Comparison of ENCODE assay signal across 9 cellular contexts in the genomic region with DNA sequence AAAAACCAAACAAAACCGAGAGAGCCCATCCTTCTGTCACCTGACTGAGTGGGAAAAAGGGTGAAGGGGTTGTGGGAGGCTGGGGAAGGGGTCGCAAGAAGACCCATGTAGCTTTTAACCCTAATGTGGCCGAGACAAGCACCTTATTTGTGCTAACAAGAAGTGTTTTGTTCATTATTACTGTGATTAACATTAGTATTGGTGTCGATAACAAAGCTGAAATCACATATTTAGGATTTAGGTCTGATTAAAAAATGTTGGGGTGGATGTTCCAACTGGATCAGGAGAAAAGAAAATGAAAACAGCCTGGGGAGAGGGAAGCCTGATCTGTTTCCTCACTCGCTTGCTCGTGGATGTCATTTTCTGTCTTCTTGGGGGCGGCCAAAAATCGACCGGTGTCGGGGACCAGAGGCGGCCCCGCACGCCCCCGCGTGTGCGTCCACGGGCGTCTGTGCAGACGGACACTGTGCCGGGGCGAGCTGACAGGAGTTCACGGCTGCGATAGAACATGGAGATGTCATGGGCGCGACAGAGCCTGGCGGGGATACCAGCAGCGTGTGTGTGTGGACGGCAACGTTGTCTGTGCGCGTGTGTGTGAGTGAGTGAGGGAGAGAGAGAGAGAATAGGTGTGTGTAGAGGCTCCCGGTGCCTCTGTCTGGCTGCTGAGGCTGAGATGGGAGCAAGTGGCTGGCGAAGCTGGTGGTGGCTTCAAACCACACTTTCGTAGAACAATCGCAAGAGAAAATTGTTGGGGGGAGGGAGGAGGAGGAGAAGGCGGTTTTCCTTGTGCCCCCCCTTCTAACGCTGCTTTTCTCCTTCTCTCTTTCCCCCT. TPM values are rescaled to one million over a fixed set of nuclear protein-coding genes. Genes with fewer than 3 reads are reported as not detected.
DNase-seq lines count a peak whose midpoint lies in the region; ATAC-seq, FAIRE-seq and TF ChIP-seq lines count a peak whose summit lies in the region.
"Had no signal": no experiment of that assay in that cellular context is flagged by ENCODE, and none has a peak within 500 bp of the region (broad histone marks: within the 10 kb centered on the region; RNA-seq: fewer than 3 reads in every experiment).

No MANE protein-coding gene starts in this region.

- WGBS in K562 (ENCODE audit: insufficient coverage, low coverage, missing lambda C conversion rate), result 88% methylated on average over 31 of the region's 37 CpGs

- TF ChIP-seq RAD21 in K562 (CRISPR knock-in tag; conservative IDR thresholded peaks at IDR 0.05 in 1 of 2, IDR thresholded peaks at IDR 0.05 in 1 of 2), result no peak

- H4K20me1 ChIP-seq in K562 (replicated peaks; ENCODE audit: control insufficient read depth, insufficient read depth, low read length), result no peaks in the 10 kb centered on the region

- peaks cover 40% of the 10 kb centered on the region; the same call in 2 of the 3 replicates for H3K36me3 ChIP-seq in K562 (ENCODE audit: control insufficient read depth, insufficient read depth, low read length)

- CTCF ChIA-PET in K562 (lab: Yijun Ruan, JAX; ENCODE audit: low intra/inter-chr PET ratio), result interaction anchor here (0.7 kb wide), 1 partner anchor 342 kb away, joined by 4 read pairs; no protein-coding TSS in a partner anchor

- H3K9ac ChIP-seq in K562 (ENCODE audit: insufficient read depth in 1 of 2, low read depth in 2 of 2, low read length in 2 of 2), result no peak overlapping the region

- in situ Hi-C loops in K562 (cut with MboI), result no loop called here

- peak; percentile 42 for DNase-seq in left ventricle myocardium superior
- no peak for DNase-seq in Right ventricle myocardium inferior (ENCODE audit: missing footprints)
- DNase-seq in K562 (ENCODE audit: extremely low read depth in 1 of 4, low spot score in 3 of 4), result no peak
- DNase-seq in memory B cell (ENCODE audit: low spot score in 2 of 2), result no peak
- no peak for DNase-seq in SIG-M5 (lab: John Stamatoyannopoulos, UW)
- DNase-seq in activated CD8-positive, alpha-beta memory T cell treated with anti-CD3 and anti-CD28 coated beads for 24 hours, result no peak

- no peak for TF ChIP-seq CTCF in K562 (IDR thresholded peaks at IDR 0.05 in 2 of 3, conservative IDR thresholded peaks at IDR 0.05 in 1 of 3; ENCODE audit: insufficient read depth in 2 of 3, low read depth in 1 of 3, low read length in 3 of 3)

- TF ChIP-seq EP300 in K562 (IDR thresholded peaks at IDR 0.05; ENCODE audit: low read length), result no peak

- H3K27me3 Mint-ChIP-seq in memory B cell, result peaks cover 24% of the 10 kb centered on the region

- H3K4me2 ChIP-seq in K562 (ENCODE audit: insufficient read depth, low read length), result no peak overlapping the region

- peaks cover 15% of the 10 kb centered on the region for H3K4me1 Mint-ChIP-seq in memory B cell

- H3K4me1 ChIP-seq in K562 (replicated peaks in 1 of 2; ENCODE audit: control insufficient read depth in 2 of 2, insufficient read depth in 2 of 2, low read length in 2 of 2), result peaks cover 11 to 36% of the 10 kb centered on the region in 2 experiments; a peak in 4 of 5 replicates

- TSS peak; percentile 35 for BruUV-seq in K562 (replicated peaks; lab: Mats Ljungman, UMichigan)

- H3K27ac ChIP-seq in K562 (ENCODE audit: extremely low read depth, low read depth, low read length), result no peak overlapping the region

- peaks cover 1% of the 10 kb centered on the region for H3K36me3 Mint-ChIP-seq in memory B cell

- H3K9me3 ChIP-seq in K562 (replicated peaks; ENCODE audit: control insufficient read depth, insufficient read depth, low read depth, low read length), result no peaks in the 10 kb centered on the region

- no peak for ATAC-seq in left ventricle myocardium superior
- no peak for ATAC-seq in Right ventricle myocardium inferior
- ATAC-seq in K562, result no peak
- ATAC-seq in memory B cell (ENCODE audit: low read depth), result peak; percentile 41
- ATAC-seq in GM18870 (IDR thresholded peaks at IDR 0.05; ENCODE audit: unreplicated experiment), result no peak
- no peak for ATAC-seq in GM21619 (IDR thresholded peaks at IDR 0.05; ENCODE audit: unreplicated experiment)

- no peak overlapping the region for H3K4me3 ChIP-seq in K562

- H2AFZ ChIP-seq in K562 (ENCODE audit: low read depth, low read length), result no peak overlapping the region

- no peaks in the 10 kb centered on the region for H3K9me3 Mint-ChIP-seq in memory B cell
- H3K9me3 Mint-ChIP-seq: activated naive CD4-positive, alpha-beta T cell treated with anti-CD3 and anti-CD28 coated beads, Interleukin-2, amount 50 U/mL, for 72 hours had no signal

- no peak for TF ChIP-seq POLR2A in K562 (conservative IDR thresholded peaks at IDR 0.05)

- FAIRE-seq in K562 (lab: Jason Lieb, UNC), result peak; percentile 29

- intact Hi-C loops in left ventricle myocardium superior (cut with micrococcal nuclease), result no loop called here
- intact Hi-C loops in Right ventricle myocardium inferior (cut with DNase I), result loop anchor here (5.0 kb wide), 1 partner anchor 38 kb away; no protein-coding TSS in a partner anchor
- intact Hi-C loops in K562 (cut with micrococcal nuclease), result no loop called here

- no peaks in the 10 kb centered on the region for H3K27me3 ChIP-seq in K562 (ENCODE audit: control insufficient read depth in 2 of 2, insufficient read depth in 2 of 2, low read length in 2 of 2)

- peaks cover 49% of the 10 kb centered on the region for H3K79me2 ChIP-seq in K562 (ENCODE audit: control insufficient read depth, insufficient read depth, low read length)

- H3K27ac Mint-ChIP-seq in memory B cell, result no peak overlapping the region

- H3K4me3 Mint-ChIP-seq in memory B cell, result peak overlapping the region; percentile 63

- H3K9me1 ChIP-seq in K562 (ENCODE audit: control insufficient read depth, insufficient read depth, low read length), result no peaks in the 10 kb centered on the region

- POLR2A ChIA-PET in K562 (lab: Yijun Ruan, JAX), result interaction anchor here (1.4 kb wide), 1 partner anchor 10 kb away, joined by 3 read pairs; no protein-coding TSS in a partner anchor

TF ChIP-seq in K562, 482 proteins besides CTCF, POLR2A, EP300 and RAD21 (continues in another document):
- TF ChIP-seq EZH2 (IDR thresholded peaks at IDR 0.05; ENCODE audit: borderline replicate concordance, low read depth, low read length), result no peak

RNA-seq across cellular contexts. Expression of gene NFIX, which starts 29.1 kb away (rescaled TPM):
- 171 TPM for total RNA-seq in left ventricle myocardium superior
- total RNA-seq in Right ventricle myocardium inferior, result 159 TPM
- 18.3 and 47.5 TPM in 2 replicates for total RNA-seq in K562 (2011; cell fraction: chromatin; rRNA removed; ENCODE audit: low replicate concordance)
- total RNA-seq in K562 (2011; cell fraction: nucleolus; rRNA removed), result 13.6 and 14.8 TPM in 2 replicates
- 10.4 and 11.4 TPM in 2 replicates for total RNA-seq in K562 (2011; cell fraction: nucleoplasm; rRNA removed)
- total RNA-seq in K562 (2014; rRNA removed), result 5.4 and 7.7 TPM in 2 replicates
- 2.3 and 6.4 TPM in 2 replicates for total RNA-seq in K562 (2014; rRNA removed; fragmentation: Illumina TruSeq; extraction: Trizol)
- 3.1 and 3.8 TPM in 2 replicates for total RNA-seq in K562 (2015; rRNA removed; fragmentation: Illumina TruSeq; extraction: Trizol)
- total RNA-seq in K562 (2021), result 23.1 and 26.8 TPM in 2 replicates
- 2.9 and 5.6 TPM in 2 replicates for polyA plus RNA-seq in K562 (2011; rRNA removed)
- polyA plus RNA-seq in K562 (2011; cell fraction: cytosol; rRNA removed), result 3.2 and 3.6 TPM in 2 replicates
- polyA plus RNA-seq in K562 (2011; cell fraction: nucleus; rRNA removed), result 10.1 and 10.4 TPM in 2 replicates
- polyA plus RNA-seq in K562 (2012), result 8.7 and 9.6 TPM in 2 replicates
- 7.7 and 9.2 TPM in 2 replicates for polyA plus RNA-seq in K562 (2014; fragmentation: Illumina TruSeq; extraction: Trizol)
- under 1 TPM; 0.28 to 0.34 TPM for polyA plus RNA-seq in K562 (2014; fragmentation: Nextera tagmentation; extraction: Ambion mirVana)
- 6.8 and 7.2 TPM in 2 replicates for polyA plus RNA-seq in K562 (2014; rRNA removed)
- 2.8 and 3.1 TPM in 2 replicates for polyA minus RNA-seq in K562 (2011; rRNA and poly(A)+ RNA removed)
- polyA minus RNA-seq in K562 (2011; cell fraction: cytosol; rRNA and poly(A)+ RNA removed), result 7.3 and 7.8 TPM in 2 replicates
- polyA minus RNA-seq in K562 (2011; cell fraction: nucleus; rRNA and poly(A)+ RNA removed), result 5.7 and 7.9 TPM in 2 replicates

RNA-seq across cellular contexts. Expression of gene DAND5, which starts 55.0 kb away (rescaled TPM):
- total RNA-seq in left ventricle myocardium superior, result 11.2 TPM
- 9.9 TPM for total RNA-seq in Right ventricle myocardium inferior
- 2.2 and 4.9 TPM in 2 replicates for total RNA-seq in K562 (2011; cell fraction: chromatin; rRNA removed; ENCODE audit: low replicate concordance)
- total RNA-seq in K562 (2011; cell fraction: nucleolus; rRNA removed), result 2.3 and 2.4 TPM in 2 replicates
- total RNA-seq in K562 (2011; cell fraction: nucleoplasm; rRNA removed), result 2.3 and 3.3 TPM in 2 replicates
- 0.27 and 0.82 TPM in 2 replicates for total RNA-seq in K562 (2014; rRNA removed)
- 0.38 and 0.40 TPM in 2 replicates for total RNA-seq in K562 (2014; rRNA removed; fragmentation: Illumina TruSeq; extraction: Trizol)
- 0.22 and 0.23 TPM in 2 replicates for total RNA-seq in K562 (2015; rRNA removed; fragmentation: Illumina TruSeq; extraction: Trizol)
- 0.74 and 0.78 TPM in 2 replicates for total RNA-seq in K562 (2021)
- polyA plus RNA-seq in K562 (2011; rRNA removed), result 0.60 and 0.89 TPM in 2 replicates
- polyA plus RNA-seq in K562 (2011; cell fraction: cytosol; rRNA removed), result 0.71 and 0.72 TPM in 2 replicates
- 1.9 and 3.0 TPM in 2 replicates for polyA plus RNA-seq in K562 (2011; cell fraction: nucleus; rRNA removed)
- 0.43 and 0.97 TPM in 2 replicates for polyA plus RNA-seq in K562 (2012)
- polyA plus RNA-seq in K562 (2014; fragmentation: Illumina TruSeq; extraction: Trizol), result 0.71 and 0.83 TPM in 2 replicates
- under 1 TPM; 0.42 to 0.63 TPM for polyA plus RNA-seq in K562 (2014; fragmentation: Nextera tagmentation; extraction: Ambion mirVana)
- polyA plus RNA-seq in K562 (2014; rRNA removed), result 0.50 and 0.66 TPM in 2 replicates
- 0.18 and 0.28 TPM in 2 replicates for polyA minus RNA-seq in K562 (2011; rRNA and poly(A)+ RNA removed)
- 0.48 TPM in 1 of 2 replicates, not detected in the other for polyA minus RNA-seq in K562 (2011; cell fraction: cytosol; rRNA and poly(A)+ RNA removed)
- 0.33 TPM in 1 of 2 replicates, not detected in the other for polyA minus RNA-seq in K562 (2011; cell fraction: nucleus; rRNA and poly(A)+ RNA removed)
